ENCODE assay signal across 1 cellular context in the genomic region with DNA sequence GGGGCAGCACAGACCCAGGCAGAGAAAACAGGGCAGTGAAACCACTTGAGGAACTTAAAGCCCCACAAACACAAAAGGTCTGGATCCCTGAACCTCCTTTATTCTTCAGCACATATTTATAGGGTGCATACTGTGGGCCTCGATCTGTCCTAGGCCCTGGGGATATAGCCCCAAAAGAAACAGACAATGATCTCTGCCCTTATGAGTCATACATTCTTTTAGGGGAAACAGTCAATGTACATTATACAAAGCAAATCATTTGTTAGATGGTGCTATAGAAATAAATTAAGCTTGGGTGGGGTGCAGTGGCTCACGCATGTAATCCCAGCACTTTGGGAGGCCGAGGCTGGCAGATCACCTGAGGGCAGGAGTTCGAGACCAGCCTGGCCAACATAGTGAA.
TF ChIP-seq lines count a peak whose summit lies in the region.

No MANE protein-coding gene starts in this region.

TF ChIP-seq in HepG2, 621 proteins besides CTCF, POLR2A, EP300 and RAD21:
- TF ChIP-seq ZNF275 (CRISPR knock-in tag; IDR thresholded peaks at IDR 0.05; ENCODE audit: borderline replicate concordance) = no peak
- peak; percentile 65 for TF ChIP-seq FOSL2 (CRISPR knock-in tag; IDR thresholded peaks at IDR 0.05)
- TF ChIP-seq ZMYM3 (CRISPR knock-in tag; IDR thresholded peaks at IDR 0.05) = peak; percentile 14; the same call in 1 of the 2 replicates
- no peak for TF ChIP-seq IKZF1 (IDR thresholded peaks at IDR 0.05)
- TF ChIP-seq, protein P1, sequence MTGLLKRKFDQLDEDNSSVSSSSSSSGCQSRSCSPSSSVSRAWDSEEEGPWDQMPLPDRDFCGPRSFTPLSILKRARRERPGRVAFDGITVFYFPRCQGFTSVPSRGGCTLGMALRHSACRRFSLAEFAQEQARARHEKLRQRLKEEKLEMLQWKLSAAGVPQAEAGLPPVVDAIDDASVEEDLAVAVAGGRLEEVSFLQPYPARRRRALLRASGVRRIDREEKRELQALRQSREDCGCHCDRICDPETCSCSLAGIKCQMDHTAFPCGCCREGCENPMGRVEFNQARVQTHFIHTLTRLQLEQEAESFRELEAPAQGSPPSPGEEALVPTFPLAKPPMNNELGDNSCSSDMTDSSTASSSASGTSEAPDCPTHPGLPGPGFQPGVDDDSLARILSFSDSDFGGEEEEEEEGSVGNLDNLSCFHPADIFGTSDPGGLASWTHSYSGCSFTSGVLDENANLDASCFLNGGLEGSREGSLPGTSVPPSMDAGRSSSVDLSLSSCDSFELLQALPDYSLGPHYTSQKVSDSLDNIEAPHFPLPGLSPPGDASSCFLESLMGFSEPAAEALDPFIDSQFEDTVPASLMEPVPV (CRISPR knock-in tag; IDR thresholded peaks at IDR 0.05) = 0 out of 2 replicates have a peak, but pooled peaks have one; percentile 28
- no peak for TF ChIP-seq ZNF674 (CRISPR knock-in tag; IDR thresholded peaks at IDR 0.05; ENCODE audit: low read depth)
TF ChIP-seq in HepG2: peak in this region for 3.
